ENCODE assay signal across 1 cellular context in genomic region chr6:155442562-155442961, GRCh38.
A peak's percentile ranks its signal among the peaks of the same experiment; 100 is the strongest.
TF ChIP-seq lines count a peak whose summit lies in the region.

No MANE protein-coding gene starts in this region.

TF ChIP-seq in PFSK-1, 5 proteins besides CTCF, POLR2A, EP300 and RAD21 (continued from another document):
- TF ChIP-seq REST (IDR thresholded peaks at IDR 0.05; ENCODE audit: insufficient read depth in 1 of 2, low read depth in 2 of 2, low read length in 2 of 2) (peak in 1 of 2 experiments; percentile 60; a peak in 1 of 4 replicates), POLR2AphosphoS5 (IDR thresholded peaks at IDR 0.05; ENCODE audit: low read depth, low read length) (peak; percentile 29; the same call in 1 of the 2 replicates)
